In genomic region chr11:78398715-78399114, GRCh38 we compare ENCODE assay signal across 16 cellular contexts. TPM values are rescaled to one million over a fixed set of nuclear protein-coding genes. Genes with fewer than 3 reads are reported as not detected.
A peak's percentile ranks its signal among the peaks of the same experiment; 100 is the strongest.
DNase-seq lines count a peak whose midpoint lies in the region; TF ChIP-seq lines count a peak whose summit lies in the region.
"Had no signal": no experiment of that assay in that cellular context is flagged by ENCODE, and none has a peak within 500 bp of the region (broad histone marks: within the 10 kb centered on the region; RNA-seq: fewer than 3 reads in every experiment).

No MANE protein-coding gene starts in this region.

- peaks cover 17% of the 10 kb centered on the region for H3K36me3 ChIP-seq in endodermal cell (ENCODE audit: control insufficient read depth, insufficient read depth, low read length)
- H3K36me3 ChIP-seq in neural progenitor cell, result no peaks in the 10 kb centered on the region
- no peaks in the 10 kb centered on the region for H3K36me3 ChIP-seq in left ventricle myocardium inferior

- H3K79me2 ChIP-seq in neural progenitor cell (ENCODE audit: low read depth), result peaks cover 70% of the 10 kb centered on the region

- peaks cover 5% of the 10 kb centered on the region for H3F3A ChIP-seq in neural progenitor cell (ENCODE audit: low read depth)

- peaks cover 62% of the 10 kb centered on the region for H3K4me1 Mint-ChIP-seq in T-helper 2 cell treated with Interferon-gamma antibody and Interleukin-4, amounts not matched to agents 5 μg/mL and 100 μg/mL, for 36 hours (ENCODE audit: low read depth)
- H3K4me1 Mint-ChIP-seq in endodermal cell (peaks cover 45% of the 10 kb centered on the region), neural progenitor cell (peaks cover 21% of the 10 kb centered on the region)

- no peak overlapping the region for H3K4me3 ChIP-seq in endodermal cell (ENCODE audit: low read length)
- no peak overlapping the region for H3K4me3 ChIP-seq in neural progenitor cell
- H3K4me3 ChIP-seq in left ventricle myocardium inferior, result no peak overlapping the region
- H3K4me3 ChIP-seq: BLaER1 had no signal

- WGBS in endodermal cell (ENCODE audit: insufficient coverage in 1 of 2, insufficient read length in 1 of 2), 2 experiments, result 80 to 86% methylated on average over 1 of the region's 1 CpG

- intact Hi-C loops in left ventricle myocardium inferior (cut with micrococcal nuclease), result no loop called here

- no peak for TF ChIP-seq CTCF in endodermal cell (conservative IDR thresholded peaks at IDR 0.05)
- TF ChIP-seq CTCF in neural progenitor cell (IDR thresholded peaks at IDR 0.05), result no peak
- TF ChIP-seq CTCF in left ventricle myocardium inferior (IDR thresholded peaks at IDR 0.05; ENCODE audit: borderline replicate concordance), result no peak

- H3K9me3 ChIP-seq in endodermal cell (ENCODE audit: control insufficient read depth, low read length) (peaks cover 10% of the 10 kb centered on the region), neural progenitor cell (ENCODE audit: low read depth) (no peaks in the 10 kb centered on the region), left ventricle myocardium inferior (replicated peaks) (no peaks in the 10 kb centered on the region)
- H3K9me3 ChIP-seq: Caco-2 had no signal

- peak overlapping the region; percentile 1 for H3K4me2 ChIP-seq in neural progenitor cell

- no peaks in the 10 kb centered on the region for H3K9me3 Mint-ChIP-seq in T-helper 2 cell treated with Interferon-gamma antibody and Interleukin-4, amounts not matched to agents 5 μg/mL and 100 μg/mL, for 36 hours
- H3K9me3 Mint-ChIP-seq in endodermal cell (no peaks in the 10 kb centered on the region), neural progenitor cell (peaks cover 4% of the 10 kb centered on the region)
- H3K9me3 Mint-ChIP-seq: CD8-positive, alpha-beta T cell had no signal

- no peak overlapping the region for H3K9ac ChIP-seq in endodermal cell (ENCODE audit: extremely low read depth, low read length, poor library complexity, severe bottlenecking)
- H3K9ac ChIP-seq in neural progenitor cell, result no peak overlapping the region
- H3K9ac ChIP-seq: BLaER1 had no signal

- DNase-seq in T-helper 2 cell treated with Interferon-gamma antibody and Interleukin-4, amounts not matched to agents 5 μg/mL and 100 μg/mL, for 36 hours (ENCODE audit: low spot score), result no peak
- no peak for DNase-seq in T-helper 2 cell
- DNase-seq in endodermal cell, result no peak
- no peak for DNase-seq in neural progenitor cell (ENCODE audit: low spot score)
- no peak for DNase-seq in left ventricle myocardium inferior
- DNase-seq in glomerular visceral epithelial cell (ENCODE audit: extremely low spot score), result no peak
- DNase-seq: Caco-2; CD4-positive, CD25-positive, alpha-beta regulatory T cell; CD8-positive, alpha-beta T cell; DMS153; DND-41; HCEC 1CT had no signal

- H3K27me3 ChIP-seq in endodermal cell (ENCODE audit: control insufficient read depth, insufficient read depth, low read length, poor library complexity, severe bottlenecking) (no peaks in the 10 kb centered on the region), neural progenitor cell (no peaks in the 10 kb centered on the region), left ventricle myocardium inferior (ENCODE audit: low read depth) (no peaks in the 10 kb centered on the region)
- H3K27me3 ChIP-seq: BLaER1 had no signal

- peaks cover 11% of the 10 kb centered on the region for H3K4me1 ChIP-seq in endodermal cell (ENCODE audit: control insufficient read depth, insufficient read depth, low read length)
- peaks cover 29% of the 10 kb centered on the region for H3K4me1 ChIP-seq in neural progenitor cell
- peaks cover 67% of the 10 kb centered on the region for H3K4me1 ChIP-seq in left ventricle myocardium inferior

- peaks cover 33% of the 10 kb centered on the region for H4K20me1 ChIP-seq in neural progenitor cell (ENCODE audit: low read depth)

- peaks cover 48% of the 10 kb centered on the region for H3K36me3 Mint-ChIP-seq in T-helper 2 cell treated with Interferon-gamma antibody and Interleukin-4, amounts not matched to agents 5 μg/mL and 100 μg/mL, for 36 hours (ENCODE audit: low read depth)
- H3K36me3 Mint-ChIP-seq in endodermal cell (ENCODE audit: low read depth) (peaks cover 5% of the 10 kb centered on the region), neural progenitor cell (no peaks in the 10 kb centered on the region)
- H3K36me3 Mint-ChIP-seq: CD4-positive, CD25-positive, alpha-beta regulatory T cell; CD8-positive, alpha-beta T cell had no signal

- no peaks in the 10 kb centered on the region for H3K27me3 Mint-ChIP-seq in T-helper 2 cell treated with Interferon-gamma antibody and Interleukin-4, amounts not matched to agents 5 μg/mL and 100 μg/mL, for 36 hours (ENCODE audit: low read depth)
- H3K27me3 Mint-ChIP-seq in endodermal cell (ENCODE audit: insufficient read depth), result peaks cover 13% of the 10 kb centered on the region
- H3K27me3 Mint-ChIP-seq in neural progenitor cell (ENCODE audit: insufficient read depth, low read depth), result no peaks in the 10 kb centered on the region
- H3K27me3 Mint-ChIP-seq: B cell; CD4-positive, CD25-positive, alpha-beta regulatory T cell had no signal

- H2AFZ ChIP-seq in neural progenitor cell (replicated peaks), result no peak overlapping the region

- peak overlapping the region; percentile 9 for H3K27ac Mint-ChIP-seq in T-helper 2 cell treated with Interferon-gamma antibody and Interleukin-4, amounts not matched to agents 5 μg/mL and 100 μg/mL, for 36 hours
- H3K27ac Mint-ChIP-seq in endodermal cell, result no peak overlapping the region
- H3K27ac Mint-ChIP-seq in neural progenitor cell, result no peak overlapping the region
- H3K27ac Mint-ChIP-seq: B cell; CD4-positive, CD25-positive, alpha-beta regulatory T cell; CD8-positive, alpha-beta T cell had no signal

- H3K27ac ChIP-seq in endodermal cell (ENCODE audit: low read depth, low read length), result no peak overlapping the region
- H3K27ac ChIP-seq in neural progenitor cell, result no peak overlapping the region
- no peak overlapping the region for H3K27ac ChIP-seq in left ventricle myocardium inferior (replicated peaks)
- H3K27ac ChIP-seq: 22Rv1, BLaER1, C4-2B had no signal

- no peak overlapping the region for H3K4me3 Mint-ChIP-seq in T-helper 2 cell treated with Interferon-gamma antibody and Interleukin-4, amounts not matched to agents 5 μg/mL and 100 μg/mL, for 36 hours
- peak overlapping the region; percentile 1 for H3K4me3 Mint-ChIP-seq in endodermal cell
- no peak overlapping the region for H3K4me3 Mint-ChIP-seq in neural progenitor cell
- H3K4me3 Mint-ChIP-seq: B cell; CD4-positive, CD25-positive, alpha-beta regulatory T cell; CD8-positive, alpha-beta T cell had no signal

RNA-seq across cellular contexts. Expression of gene GAB2, which starts 18.9 kb away (rescaled TPM):
- total RNA-seq in endodermal cell (10 to 100 TPM; 26.9 to 62.8 TPM), neural progenitor cell (ENCODE audit: low replicate concordance) (11.1 and 21.6 TPM in 2 replicates), left ventricle myocardium inferior (27.4 TPM)
- polyA plus RNA-seq in endodermal cell (2013, experiment 1 of 2), result 23.2 TPM
- polyA plus RNA-seq in endodermal cell (2013, experiment 2 of 2), result 27.1 TPM
